ENCODE assay signal across 8 cellular contexts in genomic region chr6:143060354-143060805, GRCh38. TPM values are rescaled to one million over a fixed set of nuclear protein-coding genes. Genes with fewer than 3 reads are reported as not detected.
DNase-seq lines count a peak whose midpoint lies in the region; ATAC-seq and TF ChIP-seq lines count a peak whose summit lies in the region.

No MANE protein-coding gene starts in this region.

- H3K36me3 ChIP-seq in CD8-positive, alpha-beta memory T cell (ENCODE audit: insufficient read depth, low read length): no peaks in the 10 kb centered on the region

- H3K4me3 ChIP-seq in CD8-positive, alpha-beta memory T cell (ENCODE audit: low read length): peak overlapping the region; percentile 64
- H3K4me3 ChIP-seq in fibroblast of mammary gland (ENCODE audit: control insufficient read depth, low read depth, low read length): peak overlapping the region; percentile 74

- CTCF ChIA-PET in CD8-positive, alpha-beta memory T cell (lab: Charles Lee): interaction anchor here (0.9 to 1.4 kb wide), 2 partner anchors 9 to 12 kb away, joined by 3 read pairs; no protein-coding TSS in a partner anchor

- intact Hi-C loops in natural killer cell (cut with micrococcal nuclease): no loop called here

- peaks cover 0 to 10% (median 0%) of the 10 kb centered on the region in 3 donors for H3K36me3 Mint-ChIP-seq in CD8-positive, alpha-beta memory T cell
- no peaks in the 10 kb centered on the region for H3K36me3 Mint-ChIP-seq in natural killer cell

- peak; percentile 70 for ATAC-seq in GM19351 (IDR thresholded peaks at IDR 0.05; ENCODE audit: unreplicated experiment)
- ATAC-seq in HG03469 (IDR thresholded peaks at IDR 0.05; ENCODE audit: unreplicated experiment): peak; percentile 44
- peak; percentile 77 to 92 (median 82) for ATAC-seq in natural killer cell

- H3K27ac Mint-ChIP-seq in CD8-positive, alpha-beta memory T cell: peak overlapping the region; percentile 92 to 96 (median 94)
- peak overlapping the region; percentile 84 to 95 for H3K27ac Mint-ChIP-seq in natural killer cell

- peak; percentile 69 to 88 (median 75) for DNase-seq in CD8-positive, alpha-beta memory T cell
- peak; percentile 41 to 57 for DNase-seq in activated T-helper 1 cell treated with anti-CD3 and anti-CD28 coated beads, Interleukin-2, amount 50 U/mL, for 16 hours (ENCODE audit: low read depth in 1 of 2, low spot score in 1 of 2)
- peak; percentile 81 for DNase-seq in fibroblast of mammary gland (ENCODE audit: low read depth)
- DNase-seq in natural killer cell: peak; percentile 81
- DNase-seq in stimulated activated naive CD4-positive, alpha-beta T cell (lab: John Stamatoyannopoulos, UW): peak; percentile 54 to 77 (median 68)

- POLR2A ChIA-PET in CD8-positive, alpha-beta memory T cell (lab: Charles Lee): interaction anchor here (0.7 to 1.3 kb wide), 2 partner anchors 114 to 133 kb away, joined by 4 to 5 read pairs; no protein-coding TSS in a partner anchor

- H3K9me3 ChIP-seq in CD8-positive, alpha-beta memory T cell (ENCODE audit: low read length): no peaks in the 10 kb centered on the region

- H3K27ac ChIP-seq in CD8-positive, alpha-beta memory T cell (ENCODE audit: low read depth, low read length): peak overlapping the region; percentile 57

- peak overlapping the region; percentile 92 to 99 (median 95) for H3K4me3 Mint-ChIP-seq in CD8-positive, alpha-beta memory T cell
- H3K4me3 Mint-ChIP-seq in natural killer cell: peak overlapping the region; percentile 90

- H3K9me3 Mint-ChIP-seq in CD8-positive, alpha-beta memory T cell: no peaks in the 10 kb centered on the region
- H3K9me3 Mint-ChIP-seq in natural killer cell: no peaks in the 10 kb centered on the region

- no peak for TF ChIP-seq CTCF in fibroblast of mammary gland (conservative IDR thresholded peaks at IDR 0.05; ENCODE audit: control insufficient read depth, insufficient read depth, low read depth, low read length)
- no peak for TF ChIP-seq CTCF in natural killer cell (IDR thresholded peaks at IDR 0.05)

- H3K27me3 ChIP-seq in CD8-positive, alpha-beta memory T cell (ENCODE audit: insufficient read depth, low read length, poor library complexity, severe bottlenecking): no peaks in the 10 kb centered on the region

- H3K27me3 Mint-ChIP-seq in CD8-positive, alpha-beta memory T cell: peaks cover 0 to 2% of the 10 kb centered on the region in 2 donors
- peaks cover 6 to 10% of the 10 kb centered on the region in 2 donors for H3K27me3 Mint-ChIP-seq in natural killer cell (ENCODE audit: low read depth in 2 of 2)

- peaks cover 21 to 31% (median 27%) of the 10 kb centered on the region in 3 donors for H3K4me1 Mint-ChIP-seq in CD8-positive, alpha-beta memory T cell
- H3K4me1 Mint-ChIP-seq in natural killer cell: peaks cover 17 to 20% of the 10 kb centered on the region in 2 donors

- peaks cover 14% of the 10 kb centered on the region for H3K4me1 ChIP-seq in CD8-positive, alpha-beta memory T cell (ENCODE audit: insufficient read depth, low read length)

TF ChIP-seq in PFSK-1, 5 proteins besides CTCF, POLR2A, EP300 and RAD21:
- no peak for TF ChIP-seq SIN3A (IDR thresholded peaks at IDR 0.05; ENCODE audit: borderline replicate concordance, insufficient read depth, low read length)
- TF ChIP-seq FOXP2 (optimal IDR thresholded peaks at IDR 0.05; ENCODE audit: borderline replicate concordance, extremely low read depth, extremely low read length, insufficient read depth): peak; percentile 23

RNA-seq across cellular contexts. Expression of gene AIG1, which starts 0.3 kb away (rescaled TPM):
- total RNA-seq in CD8-positive, alpha-beta memory T cell: 1 to 10 TPM; 6.9 to 8.2 TPM
- 17.3 TPM for polyA plus RNA-seq in CD8-positive, alpha-beta memory T cell
- 0.70 TPM for polyA plus RNA-seq in PFSK-1 (2012; ENCODE audit: insufficient read length, low read depth)
- total RNA-seq in natural killer cell: 1 to 10 TPM; 5.6 to 8.9 (median 6.2) TPM

Comparison
In these comparisons a context has a peak if more than half of its experiments do, and no peak if none do; other contexts are left out.
1. Peak in every context shown above with its lines: DNase-seq, ATAC-seq, H3K4me3 ChIP-seq and H3K27ac ChIP-seq.